Comparison of ENCODE assay signal across 21 cellular contexts in the genomic region with DNA sequence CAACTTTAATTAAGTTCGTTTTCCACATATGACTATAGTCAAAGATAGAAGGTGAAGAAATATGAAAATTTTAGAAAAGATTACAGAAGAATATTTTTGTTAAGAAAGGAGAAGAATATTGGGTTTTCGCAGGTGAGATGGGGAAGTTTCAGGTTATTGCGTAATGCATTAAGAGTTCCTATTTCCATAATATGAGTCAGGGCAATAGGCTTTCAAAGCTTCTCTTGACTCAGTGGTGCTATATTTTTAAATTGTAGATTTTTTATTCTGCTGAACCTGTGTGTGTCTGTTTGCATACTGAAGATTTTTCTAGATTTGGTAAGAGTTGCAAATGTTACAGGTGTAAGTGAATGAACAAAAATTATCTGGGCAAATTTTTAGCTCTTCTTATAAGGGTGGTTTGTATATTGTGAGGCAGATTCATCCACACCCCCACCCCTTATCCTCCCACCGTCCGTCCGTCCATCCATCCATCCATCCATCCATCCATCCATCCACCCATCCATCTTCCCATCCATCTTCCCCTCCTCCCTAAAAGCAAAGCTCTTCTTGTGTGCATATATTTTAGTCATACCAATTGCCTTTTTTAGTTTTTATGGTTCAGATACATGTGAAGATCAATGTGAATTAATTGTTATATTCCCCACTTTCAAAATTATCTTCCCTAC.
DNase-seq lines count a peak whose midpoint lies in the region; ATAC-seq and TF ChIP-seq lines count a peak whose summit lies in the region.
"Had no signal": no experiment of that assay in that cellular context is flagged by ENCODE, and none has a peak within 500 bp of the region (broad histone marks: within the 10 kb centered on the region; RNA-seq: fewer than 3 reads in every experiment).

No MANE protein-coding gene starts in this region.

- H3K4me3 ChIP-seq in BLaER1 treated with 17β-estradiol and CSF1 and Interleukin-3, amounts not matched to agents 10 nM and 100 nM, result no peak overlapping the region
- H3K4me3 ChIP-seq in IMR-90 (ENCODE audit: insufficient read depth, low read depth, low read length) (no peak overlapping the region), prostate gland (no peak overlapping the region)
- H3K4me3 ChIP-seq: GM23248 had no signal

- peak overlapping the region; percentile 85 for H3K27ac Mint-ChIP-seq in activated B cell treated with CpG ODN at 0.5 μM for 24 hours
- H3K27ac Mint-ChIP-seq in activated CD8-positive, alpha-beta T cell treated with anti-CD3 and anti-CD28 coated beads, Interleukin-2, amount 10 ng/mL, durations not matched to agents 7 days and 5 days, result no peak overlapping the region
- no peak overlapping the region for H3K27ac Mint-ChIP-seq in nephron progenitor cell
- H3K27ac Mint-ChIP-seq: CD8-positive, alpha-beta T cell had no signal

- no peak overlapping the region for H2AFZ ChIP-seq in IMR-90 (replicated peaks; ENCODE audit: low read length, poor library complexity)
- H2AFZ ChIP-seq: GM23248 had no signal

- no peak overlapping the region for H3K27ac ChIP-seq in BLaER1 treated with 17β-estradiol and CSF1 and Interleukin-3, amounts not matched to agents 10 nM and 100 nM
- no peak overlapping the region for H3K27ac ChIP-seq in IMR-90 (ENCODE audit: insufficient read depth, low read length)
- peak overlapping the region; percentile 23 for H3K27ac ChIP-seq in foreskin keratinocyte
- no peak overlapping the region for H3K27ac ChIP-seq in prostate gland
- H3K27ac ChIP-seq: GM23248 had no signal

- H3K9me3 Mint-ChIP-seq in activated B cell treated with CpG ODN at 0.5 μM for 24 hours (no peaks in the 10 kb centered on the region), nephron progenitor cell (no peaks in the 10 kb centered on the region)
- H3K9me3 Mint-ChIP-seq in activated CD8-positive, alpha-beta T cell treated with anti-CD3 and anti-CD28 coated beads, Interleukin-2, amount 10 ng/mL, durations not matched to agents 7 days and 5 days (ENCODE audit: insufficient read depth), result no peaks in the 10 kb centered on the region
- H3K9me3 Mint-ChIP-seq: CD8-positive, alpha-beta T cell had no signal

- H3K27me3 ChIP-seq in BLaER1 treated with 17β-estradiol and CSF1 and Interleukin-3, amounts not matched to agents 10 nM and 100 nM, result no peaks in the 10 kb centered on the region
- H3K27me3 ChIP-seq in IMR-90 (ENCODE audit: control insufficient read depth, insufficient read depth, low read length), result no peaks in the 10 kb centered on the region
- H3K27me3 ChIP-seq in foreskin keratinocyte, result no peaks in the 10 kb centered on the region
- H3K27me3 ChIP-seq in prostate gland (replicated peaks; ENCODE audit: insufficient read depth), result no peaks in the 10 kb centered on the region

- H2BK5ac ChIP-seq in IMR-90 (ENCODE audit: low read depth, low read length, poor library complexity, severe bottlenecking), result no peak overlapping the region

- peaks cover 50% of the 10 kb centered on the region for H3K4me1 Mint-ChIP-seq in activated B cell treated with CpG ODN at 0.5 μM for 24 hours
- peaks cover 2% of the 10 kb centered on the region for H3K4me1 Mint-ChIP-seq in activated CD8-positive, alpha-beta T cell treated with anti-CD3 and anti-CD28 coated beads, Interleukin-2, amount 10 ng/mL, durations not matched to agents 7 days and 5 days (ENCODE audit: low read depth)
- H3K4me1 Mint-ChIP-seq in nephron progenitor cell, result peaks cover 36% of the 10 kb centered on the region

- no peak overlapping the region for H4K91ac ChIP-seq in IMR-90 (ENCODE audit: insufficient read depth, low read depth, low read length)

- in situ Hi-C loops in IMR-90 (cut with MboI; ENCODE audit: low sequenced_read_pairs), result no loop called here

- ATAC-seq in IMR-90 (ENCODE audit: low read depth) (no peak), activated B cell treated with CpG ODN at 0.5 μM for 24 hours (ENCODE audit: low read depth) (no peak), foreskin keratinocyte (no peak)
- no peak for ATAC-seq in activated CD8-positive, alpha-beta T cell treated with anti-CD3 and anti-CD28 coated beads, Interleukin-2, amount 10 ng/mL, durations not matched to agents 7 days and 5 days
- ATAC-seq: CD8-positive, alpha-beta T cell had no signal

- no peak overlapping the region for H3K23ac ChIP-seq in IMR-90 (ENCODE audit: low read depth, low read length)

- H2BK120ac ChIP-seq in IMR-90 (ENCODE audit: low read depth, low read length), result no peak overlapping the region

- DNase-seq in IMR-90 (no peak), activated B cell treated with CpG ODN at 0.5 μM for 24 hours (no peak), foreskin keratinocyte (no peak), hepatic stellate cell (ENCODE audit: low spot score) (no peak), nephron progenitor cell (no peak), prostate gland (ENCODE audit: low spot score) (no peak)
- no peak for DNase-seq in activated CD8-positive, alpha-beta T cell treated with anti-CD3 and anti-CD28 coated beads, Interleukin-2, amount 10 ng/mL, durations not matched to agents 7 days and 5 days
- DNase-seq: Calu3; CD8-positive, alpha-beta T cell; GF-D8; GM23248; Kasumi-1; MM.1S; NCI-H1105 treated with DMSO at 0.1 percent for 48 hours; NCI-H1694; NCI-H748 treated with DMSO at 0.1 percent for 48 hours; OCI-M1; SHP77 treated with DMSO at 0.1 percent for 48 hours; SK-N-SH; T-helper 1 cell had no signal

- no peak overlapping the region for H2BK15ac ChIP-seq in IMR-90 (ENCODE audit: low read depth, low read length)

- 0 out of 22 replicates have a peak, but pooled peaks cover 0 to 4% (median 0%) of the 10 kb centered on the region in 11 experiments for H3K36me3 ChIP-seq in BLaER1 treated with 17β-estradiol and CSF1 and Interleukin-3, amounts not matched to agents 10 nM and 100 nM
- H3K36me3 ChIP-seq in IMR-90 (ENCODE audit: control insufficient read depth, insufficient read depth, low read length) (no peaks in the 10 kb centered on the region), prostate gland (no peaks in the 10 kb centered on the region)

- no peak overlapping the region for H2BK20ac ChIP-seq in IMR-90 (ENCODE audit: low read depth, low read length)

- peaks cover 6% of the 10 kb centered on the region for H3K9me1 ChIP-seq in IMR-90 (ENCODE audit: insufficient read depth, low read length)

- no peak overlapping the region for H3K18ac ChIP-seq in IMR-90 (ENCODE audit: low read depth, low read length)

- H3K4ac ChIP-seq in IMR-90 (ENCODE audit: low read depth, low read length), result no peak overlapping the region

- POLR2A ChIA-PET in IMR-90 (lab: Charles Lee; ENCODE audit: unreplicated experiment) (no interaction called here), activated B cell treated with CpG ODN at 0.5 μM for 24 hours (lab: Charles Lee) (interaction anchor here (0.7 to 1.0 kb wide), 3 partner anchors 164 to 824 kb away, joined by 3 to 6 read pairs (median 4); partner anchors contain the start of genes NABP1 and STAT4)
- POLR2A ChIA-PET in activated CD8-positive, alpha-beta T cell treated with anti-CD3 and anti-CD28 coated beads, Interleukin-2, amount 10 ng/mL, durations not matched to agents 7 days and 5 days (lab: Charles Lee), result no interaction called here

- 100% methylated on average over 1 of the region's 6 CpGs for WGBS in IMR-90 (ENCODE audit: extremely low coverage in 2 of 2, insufficient read length in 1 of 2), 2 experiments
- 97% methylated on average over 6 of the region's 6 CpGs for WGBS in prostate gland

- dilution Hi-C loops in IMR-90 (cut with HindIII; ENCODE audit: low sequenced_read_pairs, unreplicated experiment), result no loop called here

- no peaks in the 10 kb centered on the region for H3K36me3 Mint-ChIP-seq in activated B cell treated with CpG ODN at 0.5 μM for 24 hours (ENCODE audit: low read depth)
- no peaks in the 10 kb centered on the region for H3K36me3 Mint-ChIP-seq in activated CD8-positive, alpha-beta T cell treated with anti-CD3 and anti-CD28 coated beads, Interleukin-2, amount 10 ng/mL, durations not matched to agents 7 days and 5 days (ENCODE audit: low read depth)
- H3K36me3 Mint-ChIP-seq in nephron progenitor cell (ENCODE audit: low read depth), result no peaks in the 10 kb centered on the region
- H3K36me3 Mint-ChIP-seq: CD8-positive, alpha-beta T cell had no signal

- no peak overlapping the region for H3K9ac ChIP-seq in BLaER1 treated with 17β-estradiol and CSF1 and Interleukin-3, amounts not matched to agents 10 nM and 100 nM
- no peak overlapping the region for H3K9ac ChIP-seq in IMR-90 (ENCODE audit: low read depth, low read length)
- H3K9ac ChIP-seq: GM23248, SK-N-SH had no signal

- peak overlapping the region; percentile 62 for H3K4me3 Mint-ChIP-seq in activated B cell treated with CpG ODN at 0.5 μM for 24 hours
- no peak overlapping the region for H3K4me3 Mint-ChIP-seq in activated CD8-positive, alpha-beta T cell treated with anti-CD3 and anti-CD28 coated beads, Interleukin-2, amount 10 ng/mL, durations not matched to agents 7 days and 5 days
- no peak overlapping the region for H3K4me3 Mint-ChIP-seq in nephron progenitor cell
- H3K4me3 Mint-ChIP-seq: CD8-positive, alpha-beta T cell had no signal

- H3K27me3 Mint-ChIP-seq in activated B cell treated with CpG ODN at 0.5 μM for 24 hours (no peaks in the 10 kb centered on the region), nephron progenitor cell (ENCODE audit: low read depth, poor library complexity) (no peaks in the 10 kb centered on the region)
- peaks cover 5% of the 10 kb centered on the region for H3K27me3 Mint-ChIP-seq in activated CD8-positive, alpha-beta T cell treated with anti-CD3 and anti-CD28 coated beads, Interleukin-2, amount 10 ng/mL, durations not matched to agents 7 days and 5 days (ENCODE audit: low read depth)

- TF ChIP-seq POLR2A in IMR-90 (IDR thresholded peaks at IDR 0.05; ENCODE audit: low read depth, low read length), result no peak
- no peak for TF ChIP-seq POLR2A in prostate gland (IDR thresholded peaks at IDR 0.05)

- H3K4me2 ChIP-seq in BLaER1 treated with 17β-estradiol and CSF1 and Interleukin-3, amounts not matched to agents 10 nM and 100 nM, result peak overlapping the region; percentile 30 to 65 (median 53); a peak in 20 of 22 replicates
- no peak overlapping the region for H3K4me2 ChIP-seq in IMR-90 (ENCODE audit: low read depth, low read length)
- H3K4me2 ChIP-seq: SK-N-SH had no signal

- intact Hi-C loops in IMR-90 (cut with micrococcal nuclease) (no loop called here), activated B cell treated with CpG ODN at 0.5 μM for 24 hours (cut with micrococcal nuclease) (loop anchor here (5.0 kb wide), 1 partner anchor 38 kb away; no protein-coding TSS in a partner anchor), prostate gland (cut with DNase I) (no loop called here)

- CTCF ChIA-PET in IMR-90 (lab: Yijun Ruan, JAX), result no interaction called here
- CTCF ChIA-PET in activated B cell treated with CpG ODN at 0.5 μM for 24 hours (lab: Charles Lee), result interaction anchor here (1.3 to 1.6 kb wide), 2 partner anchors 12 to 97 kb away, joined by 4 read pairs; no protein-coding TSS in a partner anchor
- CTCF ChIA-PET in activated CD8-positive, alpha-beta T cell treated with anti-CD3 and anti-CD28 coated beads, Interleukin-2, amount 10 ng/mL, durations not matched to agents 7 days and 5 days (lab: Charles Lee), result interaction anchor here (0.9 to 1.2 kb wide), 2 partner anchors 11 to 13 kb away, joined by 3 read pairs; no protein-coding TSS in a partner anchor

- peaks cover 20 to 67% of the 10 kb centered on the region in 2 experiments for H3K79me1 ChIP-seq in IMR-90 (ENCODE audit: low read depth in 1 of 2, low read length in 2 of 2)

- no peak overlapping the region for H3K56ac ChIP-seq in IMR-90 (ENCODE audit: extremely low read depth, insufficient read depth, low read length)

- H4K5ac ChIP-seq in IMR-90 (ENCODE audit: low read depth, low read length), result no peak overlapping the region

- no peak for TF ChIP-seq CTCF in IMR-90 (conservative IDR thresholded peaks at IDR 0.05; ENCODE audit: low read depth, low read length)
- TF ChIP-seq CTCF in activated B cell treated with CpG ODN at 0.5 μM for 24 hours (IDR thresholded peaks at IDR 0.05), result no peak
- TF ChIP-seq CTCF in foreskin keratinocyte (conservative IDR thresholded peaks at IDR 0.05), result no peak
- TF ChIP-seq CTCF in nephron progenitor cell (IDR thresholded peaks at IDR 0.05), result no peak
- TF ChIP-seq CTCF in prostate gland (IDR thresholded peaks at IDR 0.05), result no peak

- BruUV-seq in IMR-90 (replicated peaks; lab: Mats Ljungman, UMichigan), result no TSS peak

- peaks cover 16 to 35% (median 24%) of the 10 kb centered on the region in 10 experiments for H3K4me1 ChIP-seq in BLaER1 treated with 17β-estradiol and CSF1 and Interleukin-3, amounts not matched to agents 10 nM and 100 nM
- peaks cover 20% of the 10 kb centered on the region for H3K4me1 ChIP-seq in IMR-90 (ENCODE audit: control insufficient read depth, insufficient read depth, low read length)
- peaks cover 61% of the 10 kb centered on the region for H3K4me1 ChIP-seq in foreskin keratinocyte
- peaks cover 4% of the 10 kb centered on the region for H3K4me1 ChIP-seq in prostate gland (replicated peaks)

- H2AK9ac ChIP-seq in IMR-90 (replicated peaks; ENCODE audit: low read depth, low read length, poor library complexity), result no peak overlapping the region

- no peak overlapping the region for H2AK5ac ChIP-seq in IMR-90 (ENCODE audit: low read depth, low read length)

- TF ChIP-seq RAD21 in IMR-90 (IDR thresholded peaks at IDR 0.05; ENCODE audit: low read length), result no peak

- H3K9me3 ChIP-seq in BLaER1 treated with 17β-estradiol and CSF1 and Interleukin-3, amounts not matched to agents 10 nM and 100 nM (replicated peaks in 1 of 11), result no peaks in the 10 kb centered on the region
- H3K9me3 ChIP-seq in IMR-90 (ENCODE audit: control insufficient read depth, insufficient read depth, low read length) (no peaks in the 10 kb centered on the region), prostate gland (no peaks in the 10 kb centered on the region)
- H3K9me3 ChIP-seq: SK-N-SH had no signal

- peaks cover 0 to 27% (median 0%) of the 10 kb centered on the region in 11 experiments; a peak in 3 of 22 replicates for H4K20me1 ChIP-seq in BLaER1 treated with 17β-estradiol and CSF1 and Interleukin-3, amounts not matched to agents 10 nM and 100 nM
- H4K20me1 ChIP-seq in IMR-90 (ENCODE audit: insufficient read depth, low read length), result peaks cover 20% of the 10 kb centered on the region

- no peak overlapping the region for H3K14ac ChIP-seq in IMR-90 (replicated peaks; ENCODE audit: low read depth, low read length)

- H4K8ac ChIP-seq in IMR-90 (ENCODE audit: low read depth in 2 of 2, low read length in 2 of 2), result no peak overlapping the region
